Comparison of ENCODE assay signal across 21 cellular contexts in genomic region chr20:64000906-64001305, GRCh38.
"Had no signal": no experiment of that assay in that cellular context is flagged by ENCODE, and none has a peak within 500 bp of the region (broad histone marks: within the 10 kb centered on the region; RNA-seq: fewer than 3 reads in every experiment).

No MANE protein-coding gene starts in this region.

- DNase-seq: activated CD4-positive, alpha-beta T cell treated with anti-CD3 and anti-CD28 coated beads, Interleukin-2, amount 10 ng/mL, durations not matched to agents 7 days and 5 days; activated CD8-positive, alpha-beta T cell treated with anti-CD3 and anti-CD28 coated beads, Interleukin-2, amount 10 ng/mL, durations not matched to agents 7 days and 5 days; activated naive CD4-positive, alpha-beta T cell treated with anti-CD3 and anti-CD28 coated beads, Interleukin-2, amount 10 ng/mL, durations not matched to agents 7 days and 5 days; activated T-cell treated with anti-CD3 and anti-CD28 coated beads, Interleukin-2, amount 50 U/mL, for 4 hours; effector CD8-positive, alpha-beta T cell; heart right ventricle; left lung; stimulated activated CD4-positive, alpha-beta T cell treated with anti-CD3 and anti-CD28 coated beads, Interleukin-2, amount 100 ng/mL, for 24 hours had no signal

- H3K27ac ChIP-seq: adrenal gland, breast epithelium, gastroesophageal sphincter, left lung, right atrium auricular region, suprapubic skin had no signal

- H3K4me1 ChIP-seq: breast epithelium, left lung, right atrium auricular region had no signal

- H3K4me3 ChIP-seq: adrenal gland, breast epithelium, gastroesophageal sphincter, heart right ventricle, left lung, right atrium auricular region, suprapubic skin had no signal

- ATAC-seq: activated CD4-positive, CD25-positive, alpha-beta regulatory T cell treated with anti-CD3 and anti-CD28 coated beads, Interleukin-2, amount 50 U/mL, for 24 hours; activated CD8-positive, alpha-beta T cell treated with anti-CD3 and anti-CD28 coated beads, Interleukin-2, amount 10 ng/mL, durations not matched to agents 7 days and 5 days; activated T-cell treated with anti-CD3 and anti-CD28 coated beads, Interleukin-2, amount 50 U/mL, for 4 hours; esophagus mucosa; gastroesophageal sphincter; heart right ventricle; left lung had no signal

- H3K9me3 Mint-ChIP-seq: activated CD4-positive, alpha-beta T cell treated with anti-CD3 and anti-CD28 coated beads, Interleukin-2, amount 10 ng/mL, durations not matched to agents 7 days and 5 days; activated naive CD4-positive, alpha-beta T cell treated with anti-CD3 and anti-CD28 coated beads, Interleukin-2, amount 10 ng/mL, durations not matched to agents 7 days and 5 days; activated T-cell treated with anti-CD3 and anti-CD28 coated beads, Interleukin-2, amount 50 U/mL, for 4 hours; dendritic cell treated with granulocyte-macrophage colony-stimulating factor and Interleukin-4, amounts not matched to agents 40 ng/mL and 50 ng/mL, for 4 days; neural crest cell; stimulated activated naive CD8-positive, alpha-beta T cell treated with anti-CD3 and anti-CD28 coated beads, Interleukin-15, Interleukin-2, amounts not matched to agents 100 ng/mL and 50 ng/mL, for 24 hours; T-helper 1 cell treated with Interleukin-12 subunit alpha and Interleukin-12 subunit beta and Interleukin-4 antibody, amounts not matched to agents 30 μg/mL and 1 μg/mL, for 36 hours; type B pancreatic cell had no signal

- H3K27ac Mint-ChIP-seq: activated CD4-positive, alpha-beta T cell treated with anti-CD3 and anti-CD28 coated beads, Interleukin-2, amount 10 ng/mL, durations not matched to agents 7 days and 5 days; activated naive CD4-positive, alpha-beta T cell treated with anti-CD3 and anti-CD28 coated beads, Interleukin-2, amount 10 ng/mL, durations not matched to agents 7 days and 5 days; dendritic cell treated with granulocyte-macrophage colony-stimulating factor and Interleukin-4, amounts not matched to agents 40 ng/mL and 50 ng/mL, for 4 days; progenitor cell of endocrine pancreas; T-helper 1 cell treated with Interleukin-12 subunit alpha and Interleukin-12 subunit beta and Interleukin-4 antibody, amounts not matched to agents 30 μg/mL and 1 μg/mL, for 36 hours; type B pancreatic cell had no signal

- H3K9me3 ChIP-seq: adrenal gland, breast epithelium, gastroesophageal sphincter, heart right ventricle, left lung, right atrium auricular region, suprapubic skin had no signal

- H3K27me3 ChIP-seq: adrenal gland, breast epithelium, gastroesophageal sphincter, heart right ventricle, left lung, right atrium auricular region, suprapubic skin had no signal
